ENCODE assay signal across 8 cellular contexts in genomic region chr7:29564455-29565185, GRCh38. TPM values are rescaled to one million over a fixed set of nuclear protein-coding genes. Genes with fewer than 3 reads are reported as not detected.
DNase-seq lines count a peak whose midpoint lies in the region; ATAC-seq and TF ChIP-seq lines count a peak whose summit lies in the region.

No MANE protein-coding gene starts in this region.

- H3K4me1 ChIP-seq in liver (ENCODE audit: control insufficient read depth in 4 of 4, insufficient read depth in 4 of 4, low read length in 3 of 4) (peaks cover 12 to 45% (median 40%) of the 10 kb centered on the region in 4 donors), stomach (peaks cover 20 to 50% (median 43%) of the 10 kb centered on the region in 4 donors)

- no peak for TF ChIP-seq EP300 in stomach (IDR thresholded peaks at IDR 0.05)

- H3K36me3 ChIP-seq in liver (ENCODE audit: control insufficient read depth in 4 of 4, insufficient read depth in 3 of 4, low read depth in 1 of 4, low read length in 3 of 4), result no peaks in the 10 kb centered on the region
- peaks cover 0 to 3% (median 0%) of the 10 kb centered on the region in 4 donors for H3K36me3 ChIP-seq in stomach

- peaks cover 0 to 10% (median 0%) of the 10 kb centered on the region in 45 donors for H3K27me3 ChIP-seq in dorsolateral prefrontal cortex
- H3K27me3 ChIP-seq in liver (ENCODE audit: control insufficient read depth in 4 of 4, insufficient read depth in 4 of 4, low read length in 3 of 4), result peaks cover 0 to 11% (median 3%) of the 10 kb centered on the region in 4 donors
- H3K27me3 ChIP-seq in stomach, result peaks cover 0 to 64% (median 46%) of the 10 kb centered on the region in 3 donors

- intact Hi-C loops in activated naive CD4-positive, alpha-beta T cell treated with anti-CD3 and anti-CD28 coated beads for 36 hours (cut with micrococcal nuclease), result no loop called here
- intact Hi-C loops in dorsolateral prefrontal cortex (cut with DNase I), result loop anchor here in 1 of 2 donors (10.0 kb wide), 1 partner anchor 80 kb away; no protein-coding TSS in a partner anchor
- intact Hi-C loops in stomach (cut with DNase I; ENCODE audit: low total_unique reads), result no loop called here

- H3K9me3 ChIP-seq in liver (ENCODE audit: control insufficient read depth in 4 of 4, low read length in 3 of 4) (no peaks in the 10 kb centered on the region), stomach (no peaks in the 10 kb centered on the region)

- WGBS in liver, result 2% methylated on average over 50 of the region's 50 CpGs
- WGBS in stomach, 5 donors, result 0 to 1% (median 1%) methylated on average over 32 to 50 of the region's 50 CpGs

- no peak overlapping the region for H3K27ac Mint-ChIP-seq in activated naive CD4-positive, alpha-beta T cell treated with anti-CD3 and anti-CD28 coated beads for 36 hours

- no peak overlapping the region for H3K9ac ChIP-seq in liver (ENCODE audit: low read depth in 1 of 2, low read length in 2 of 2)

- TF ChIP-seq POLR2A in stomach (IDR thresholded peaks at IDR 0.05), result no peak

- CTCF ChIA-PET in activated naive CD4-positive, alpha-beta T cell treated with anti-CD3 and anti-CD28 coated beads for 36 hours (lab: Charles Lee), result no interaction called here

- ATAC-seq in GM21526 (IDR thresholded peaks at IDR 0.05; ENCODE audit: low FRiP score, unreplicated experiment) (no peak), HG02840 (IDR thresholded peaks at IDR 0.05; ENCODE audit: low FRiP score, unreplicated experiment) (no peak)

- peak overlapping the region; percentile 39 to 88 (median 66) for H3K4me3 ChIP-seq in dorsolateral prefrontal cortex
- peak overlapping the region; percentile 8 to 68 (median 51) for H3K4me3 ChIP-seq in liver (ENCODE audit: low read depth in 1 of 3, low read length in 3 of 3)
- H3K4me3 ChIP-seq in stomach, result peak overlapping the region; percentile 54 to 72 (median 56)

- no peaks in the 10 kb centered on the region for H3K36me3 Mint-ChIP-seq in activated naive CD4-positive, alpha-beta T cell treated with anti-CD3 and anti-CD28 coated beads for 36 hours (ENCODE audit: low read depth)

- peak overlapping the region; percentile 42 for H3K4me3 Mint-ChIP-seq in activated naive CD4-positive, alpha-beta T cell treated with anti-CD3 and anti-CD28 coated beads for 36 hours

- TF ChIP-seq CTCF in dorsolateral prefrontal cortex (IDR thresholded peaks at IDR 0.05 in 54 of 56, conservative IDR thresholded peaks at IDR 0.05 in 2 of 56; ENCODE audit: low read depth in 1 of 56, partially characterized antibody in 56 of 56) (no peak), liver (IDR thresholded peaks at IDR 0.05; ENCODE audit: low read depth, low read length, missing input control) (no peak), stomach (IDR thresholded peaks at IDR 0.05) (no peak)

- no peaks in the 10 kb centered on the region for H3K9me3 Mint-ChIP-seq in activated naive CD4-positive, alpha-beta T cell treated with anti-CD3 and anti-CD28 coated beads for 36 hours

- H3K27ac ChIP-seq in dorsolateral prefrontal cortex, result peak overlapping the region in 7 of 59 donors; percentile 3 to 47 (median 24)
- no peak overlapping the region for H3K27ac ChIP-seq in liver (ENCODE audit: low read depth in 1 of 2, low read length in 2 of 2)
- peak overlapping the region; percentile 79 to 94 (median 87) for H3K27ac ChIP-seq in stomach

- peaks cover 11% of the 10 kb centered on the region for H3K4me1 Mint-ChIP-seq in activated naive CD4-positive, alpha-beta T cell treated with anti-CD3 and anti-CD28 coated beads for 36 hours (ENCODE audit: low read depth)

- TF ChIP-seq RAD21 in liver (IDR thresholded peaks at IDR 0.05), result no peak

- no peak for DNase-seq in activated naive CD4-positive, alpha-beta T cell treated with anti-CD3 and anti-CD28 coated beads for 36 hours
- no peak for DNase-seq in activated naive CD4-positive, alpha-beta T cell treated with anti-CD3 and anti-CD28 coated beads, Interleukin-2, amount 50 U/mL, for 16 hours
- DNase-seq in RKO (ENCODE audit: low spot score), result peak; percentile 65
- peak in 5 of 10 donors; percentile 18 to 64 (median 61) for DNase-seq in dorsolateral prefrontal cortex
- peak; percentile 81 for DNase-seq in stomach

- H3K27me3 Mint-ChIP-seq in activated naive CD4-positive, alpha-beta T cell treated with anti-CD3 and anti-CD28 coated beads for 36 hours (ENCODE audit: low read depth), result peaks cover 63% of the 10 kb centered on the region

TF ChIP-seq in liver, 16 proteins besides CTCF, POLR2A, EP300 and RAD21:
- TF ChIP-seq FOXA2 (IDR thresholded peaks at IDR 0.05), result no peak
- no peak for TF ChIP-seq TAF1 (conservative IDR thresholded peaks at IDR 0.05)

RNA-seq across cellular contexts. Expression of gene PRR15, which starts 1.0 kb away (rescaled TPM):
- not detected for total RNA-seq in activated naive CD4-positive, alpha-beta T cell treated with anti-CD3 and anti-CD28 coated beads for 36 hours
- total RNA-seq in dorsolateral prefrontal cortex (1 to 10 TPM in 15 of 120 experiments, under 1 TPM in 57, not detected in 48; 0.23 to 1.6 (median 0.68) TPM), liver (under 1 TPM; 0.17 to 0.98 TPM), stomach (10 to 100 TPM in 2 of 5 donors, 1 to 10 TPM in 3; 6.1 to 53.6 (median 9.9) TPM)
- polyA plus RNA-seq in liver (under 1 TPM in 1 of 2 donors, not detected in 1; 0.02 TPM), stomach (10 to 100 TPM in 2 of 3 donors, 1 to 10 TPM in 1; 7.0 to 50.3 (median 10.6) TPM)

Comparison
In these comparisons a context has a peak if more than half of its experiments do, and no peak if none do; other contexts are left out.
1. DNase-seq: peak in RKO (single experiment) and stomach (single experiment); none in activated naive CD4-positive, alpha-beta T cell treated with anti-CD3 and anti-CD28 coated beads for 36 hours (single experiment) and activated naive CD4-positive, alpha-beta T cell treated with anti-CD3 and anti-CD28 coated beads, Interleukin-2, amount 50 U/mL, for 16 hours (single experiment).
2. H3K27ac ChIP-seq: peak in stomach (5 of 5); none in liver (0 of 2).
3. Peak in every context shown above with its lines, with median percentiles within 50 percentile points of each other: H3K4me3 ChIP-seq.